ENCODE assay signal across 23 cellular contexts in genomic region chr12:131340616-131341210, GRCh38.
"Had no signal": no experiment of that assay in that cellular context is flagged by ENCODE, and none has a peak within 500 bp of the region (broad histone marks: within the 10 kb centered on the region; RNA-seq: fewer than 3 reads in every experiment).

No MANE protein-coding gene starts in this region.

- DNase-seq: activated CD4-positive, alpha-beta memory T cell treated with anti-CD3 and anti-CD28 coated beads for 36 hours; activated CD4-positive, alpha-beta T cell treated with anti-CD3 and anti-CD28 coated beads, Interleukin-2, amount 10 ng/mL, durations not matched to agents 7 days and 5 days; activated CD4-positive, CD25-positive, alpha-beta regulatory T cell; activated gamma-delta T cell; activated naive CD4-positive, alpha-beta T cell treated with anti-CD3 and anti-CD28 coated beads for 36 hours; activated T-cell treated with anti-CD3 and anti-CD28 coated beads, Interleukin-2, amount 50 U/mL, for 24 hours; amygdala; KG1; NCI-H1048; NCI-H146; NCI-H187 treated with DMSO at 0.1 percent for 48 hours; NCI-H2081 treated with DMSO at 0.1 percent for 48 hours; NCI-H2171; NCI-H226; NCI-H526; NCI-H82; SIG-M5; T-helper 17 cell; T-helper 9 cell had no signal

- FAIRE-seq: astrocyte had no signal

- H3K27me3 Mint-ChIP-seq: activated CD4-positive, alpha-beta T cell treated with anti-CD3 and anti-CD28 coated beads, Interleukin-2, amount 10 ng/mL, durations not matched to agents 7 days and 5 days; activated T-cell treated with anti-CD3 and anti-CD28 coated beads, Interleukin-2, amount 50 U/mL, for 24 hours had no signal

- ATAC-seq: T-helper 17 cell had no signal

- H3K27ac Mint-ChIP-seq: activated CD4-positive, alpha-beta memory T cell treated with anti-CD3 and anti-CD28 coated beads for 36 hours; activated CD4-positive, alpha-beta T cell treated with anti-CD3 and anti-CD28 coated beads, Interleukin-2, amount 10 ng/mL, durations not matched to agents 7 days and 5 days; activated naive CD4-positive, alpha-beta T cell treated with anti-CD3 and anti-CD28 coated beads for 36 hours; activated naive CD8-positive, alpha-beta T cell; activated T-cell treated with anti-CD3 and anti-CD28 coated beads, Interleukin-2, amount 50 U/mL, for 24 hours; activated T-helper 1 cell treated with anti-CD3 and anti-CD28 coated beads, Interleukin-12 subunit alpha, Interleukin-12 subunit beta, Interleukin-2, Interleukin-4 antibody, amounts not matched to agents 30 ng/mL and 10 ng/mL and 1 ng/mL, durations not matched to agents 14 hours and 24 hours and 36 hours; T-helper 17 cell had no signal

- H3K36me3 Mint-ChIP-seq: activated CD4-positive, alpha-beta memory T cell treated with anti-CD3 and anti-CD28 coated beads for 36 hours; activated naive CD8-positive, alpha-beta T cell; brain had no signal

- H3K4me3 Mint-ChIP-seq: activated CD4-positive, alpha-beta memory T cell treated with anti-CD3 and anti-CD28 coated beads for 36 hours; activated CD4-positive, alpha-beta T cell treated with anti-CD3 and anti-CD28 coated beads, Interleukin-2, amount 10 ng/mL, durations not matched to agents 7 days and 5 days; activated naive CD4-positive, alpha-beta T cell treated with anti-CD3 and anti-CD28 coated beads for 36 hours; activated naive CD8-positive, alpha-beta T cell; activated T-cell treated with anti-CD3 and anti-CD28 coated beads, Interleukin-2, amount 50 U/mL, for 24 hours; activated T-helper 1 cell treated with anti-CD3 and anti-CD28 coated beads, Interleukin-12 subunit alpha, Interleukin-12 subunit beta, Interleukin-2, Interleukin-4 antibody, amounts not matched to agents 30 ng/mL and 10 ng/mL and 1 ng/mL, durations not matched to agents 14 hours and 24 hours and 36 hours; brain; T-helper 17 cell had no signal

- H3K9me3 Mint-ChIP-seq: activated CD4-positive, alpha-beta T cell treated with anti-CD3 and anti-CD28 coated beads, Interleukin-2, amount 10 ng/mL, durations not matched to agents 7 days and 5 days; activated naive CD4-positive, alpha-beta T cell treated with anti-CD3 and anti-CD28 coated beads for 36 hours; activated T-cell treated with anti-CD3 and anti-CD28 coated beads, Interleukin-2, amount 50 U/mL, for 24 hours; activated T-helper 1 cell treated with anti-CD3 and anti-CD28 coated beads, Interleukin-12 subunit alpha, Interleukin-12 subunit beta, Interleukin-2, Interleukin-4 antibody, amounts not matched to agents 30 ng/mL and 10 ng/mL and 1 ng/mL, durations not matched to agents 14 hours and 24 hours and 36 hours; brain had no signal

- H3K4me1 Mint-ChIP-seq: activated CD4-positive, alpha-beta T cell treated with anti-CD3 and anti-CD28 coated beads, Interleukin-2, amount 10 ng/mL, durations not matched to agents 7 days and 5 days; T-helper 17 cell had no signal
